In the genomic region with DNA sequence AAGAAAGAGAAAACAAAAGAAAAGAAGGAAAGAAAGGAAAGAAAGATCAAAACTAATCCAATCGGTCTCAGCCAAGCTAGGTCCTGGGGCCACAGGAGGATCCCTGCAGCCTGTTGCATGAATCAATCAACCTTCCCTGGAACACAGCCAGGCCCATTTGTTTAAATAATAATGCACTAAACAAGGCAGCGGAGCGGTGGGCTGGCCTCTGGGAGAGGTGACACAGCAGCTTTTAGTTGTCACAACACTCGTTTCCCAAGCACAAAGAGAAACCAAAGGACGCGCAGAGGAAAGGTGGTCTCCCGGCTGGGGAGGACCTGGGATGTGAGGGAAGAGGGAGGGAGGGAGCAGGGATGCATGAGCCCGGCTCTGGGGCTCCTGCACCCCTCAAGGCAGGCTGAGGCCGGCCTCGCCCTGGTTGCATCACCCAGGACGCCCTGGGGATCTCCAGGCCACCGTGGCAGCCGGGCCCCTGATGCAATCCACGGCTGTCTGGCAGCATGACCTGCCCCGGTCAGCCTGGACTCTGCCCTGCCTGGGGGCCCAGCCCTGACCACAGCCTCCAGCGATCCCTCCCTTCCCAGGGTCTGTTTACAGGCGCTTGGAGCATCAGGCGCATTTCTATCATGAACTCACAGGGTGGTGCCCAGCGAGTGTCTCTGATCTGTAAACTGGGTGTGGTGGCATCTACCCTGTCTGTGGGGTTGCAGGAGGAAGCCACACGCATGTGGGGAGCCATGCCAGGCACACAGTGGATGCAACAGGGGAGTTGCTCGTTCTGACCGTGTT, we compare ENCODE assay signal across 8 cellular contexts. TPM values are rescaled to one million over a fixed set of nuclear protein-coding genes. Genes with fewer than 3 reads are reported as not detected.
A peak's percentile ranks its signal among the peaks of the same experiment; 100 is the strongest.
DNase-seq lines count a peak whose midpoint lies in the region; ATAC-seq and TF ChIP-seq lines count a peak whose summit lies in the region.

No MANE protein-coding gene starts in this region.

- H3K27me3 ChIP-seq in GM23248 (replicated peaks; ENCODE audit: insufficient read depth) (no peaks in the 10 kb centered on the region), iPS-20b (ENCODE audit: insufficient read depth, low read length) (peaks cover 9% of the 10 kb centered on the region), thoracic aorta (replicated peaks; ENCODE audit: insufficient read depth) (no peaks in the 10 kb centered on the region)

- H3K36me3 ChIP-seq in GM23248 (ENCODE audit: low read depth): no peaks in the 10 kb centered on the region
- H3K36me3 ChIP-seq in iPS-20b (ENCODE audit: insufficient read depth, low read depth, low read length): no peaks in the 10 kb centered on the region
- H3K36me3 ChIP-seq in thoracic aorta: no peaks in the 10 kb centered on the region

- H3K27ac ChIP-seq in GM23248 (peak overlapping the region; percentile 86), iPS-20b (ENCODE audit: low read length) (no peak overlapping the region), thoracic aorta (no peak overlapping the region)

- peaks cover 28% of the 10 kb centered on the region for H3K4me1 ChIP-seq in GM23248 (ENCODE audit: insufficient read depth)
- H3K4me1 ChIP-seq in iPS-20b (ENCODE audit: insufficient read depth, low read length): peaks cover 13% of the 10 kb centered on the region; the same call in 1 of the 2 replicates
- H3K4me1 ChIP-seq in thoracic aorta (ENCODE audit: control insufficient read depth in 1 of 2, low read depth in 2 of 2): no peaks in the 10 kb centered on the region

- H3K4me2 ChIP-seq in GM23248 (ENCODE audit: unreplicated experiment): peak overlapping the region; percentile 47

- WGBS in GM23248 (ENCODE audit: low coverage in 1 of 2, low lambda C conversion rate in 2 of 2, missing lambda C conversion rate in 2 of 2), 2 experiments: 20 to 24% methylated on average over 18 to 20 of the region's 22 CpGs

- H3K9ac ChIP-seq in GM23248: peak overlapping the region; percentile 80
- H3K9ac ChIP-seq in iPS-20b (ENCODE audit: low read depth, low read length): peak overlapping the region; percentile 17; the same call in 1 of the 2 replicates

- H3K9me2 ChIP-seq in GM23248 (ENCODE audit: insufficient read depth): no peaks in the 10 kb centered on the region

- no peak for ATAC-seq in thoracic aorta (ENCODE audit: insufficient number of reproducible peaks, low FRiP score, low read depth)
- ATAC-seq in HG03439 (IDR thresholded peaks at IDR 0.05; ENCODE audit: unreplicated experiment): no peak
- ATAC-seq in GM19463 (IDR thresholded peaks at IDR 0.05; ENCODE audit: unreplicated experiment): no peak

- no peaks in the 10 kb centered on the region for H4K20me1 ChIP-seq in GM23248 (ENCODE audit: insufficient read depth)

- H3F3A ChIP-seq in GM23248 (ENCODE audit: insufficient read depth): peaks cover 3% of the 10 kb centered on the region; the same call in 1 of the 2 replicates

- in situ Hi-C loops in GM23248 (cut with MboI): no loop called here

- peak overlapping the region; percentile 37; the same call in 1 of the 2 replicates for H3K4me3 ChIP-seq in GM23248
- no peak overlapping the region for H3K4me3 ChIP-seq in iPS-20b (ENCODE audit: low read length)
- H3K4me3 ChIP-seq in thoracic aorta: peak overlapping the region; percentile 45

- peak; percentile 87 for DNase-seq in GM23248
- peak; percentile 72 for DNase-seq in NCI-H2107 treated with DMSO at 0.1 percent for 48 hours (lab: John Stamatoyannopoulos, UW; ENCODE audit: unreplicated experiment)
- DNase-seq in astrocyte of the hippocampus (ENCODE audit: low read depth, low spot score): peak; percentile 68
- DNase-seq in thoracic aorta (ENCODE audit: low spot score): no peak
- DNase-seq in NAMALWA (ENCODE audit: low spot score): no peak

- H2AFZ ChIP-seq in GM23248: peak overlapping the region; percentile 78

- H3K9me3 ChIP-seq in GM23248 (ENCODE audit: low read depth) (no peaks in the 10 kb centered on the region), iPS-20b (ENCODE audit: insufficient read depth, low read depth, low read length) (no peaks in the 10 kb centered on the region), thoracic aorta (no peaks in the 10 kb centered on the region)

- TF ChIP-seq CTCF in thoracic aorta (IDR thresholded peaks at IDR 0.05): no peak

- H3K79me2 ChIP-seq in GM23248 (ENCODE audit: insufficient read depth): no peaks in the 10 kb centered on the region

RNA-seq across cellular contexts. Expression of gene MMP17, which starts 32.5 kb away (rescaled TPM):
- 36.5 and 52.1 TPM in 2 replicates for total RNA-seq in GM23248 (2014; rRNA removed; shearing (Covaris generic))
- polyA plus RNA-seq in GM23248 (2016; fragmentation: Nextera tagmentation; extraction: Ambion mirVana): 10.1 and 13.8 TPM in 2 replicates
- total RNA-seq in thoracic aorta: 10 to 100 TPM in 1 of 2 donors, 1 to 10 TPM in 1; 4.6 to 12.1 TPM

RNA-seq across cellular contexts. Expression of gene ULK1, which starts 33.8 kb away (rescaled TPM):
- 6.9 and 7.1 TPM in 2 replicates for total RNA-seq in GM23248 (2014; rRNA removed; shearing (Covaris generic))
- 4.0 TPM in 2 replicates for polyA plus RNA-seq in GM23248 (2016; fragmentation: Nextera tagmentation; extraction: Ambion mirVana)
- total RNA-seq in thoracic aorta: 10 to 100 TPM; 23.2 to 40.6 TPM

Comparison
In these comparisons a context has a peak if more than half of its experiments do, and no peak if none do; other contexts are left out.
1. DNase-seq: peak in GM23248 (single experiment), NCI-H2107 treated with DMSO at 0.1 percent for 48 hours (single experiment) and astrocyte of the hippocampus (single experiment); none in thoracic aorta (single experiment) and NAMALWA (single experiment).